Comparison of ENCODE assay signal across 1 cellular context in the genomic region with DNA sequence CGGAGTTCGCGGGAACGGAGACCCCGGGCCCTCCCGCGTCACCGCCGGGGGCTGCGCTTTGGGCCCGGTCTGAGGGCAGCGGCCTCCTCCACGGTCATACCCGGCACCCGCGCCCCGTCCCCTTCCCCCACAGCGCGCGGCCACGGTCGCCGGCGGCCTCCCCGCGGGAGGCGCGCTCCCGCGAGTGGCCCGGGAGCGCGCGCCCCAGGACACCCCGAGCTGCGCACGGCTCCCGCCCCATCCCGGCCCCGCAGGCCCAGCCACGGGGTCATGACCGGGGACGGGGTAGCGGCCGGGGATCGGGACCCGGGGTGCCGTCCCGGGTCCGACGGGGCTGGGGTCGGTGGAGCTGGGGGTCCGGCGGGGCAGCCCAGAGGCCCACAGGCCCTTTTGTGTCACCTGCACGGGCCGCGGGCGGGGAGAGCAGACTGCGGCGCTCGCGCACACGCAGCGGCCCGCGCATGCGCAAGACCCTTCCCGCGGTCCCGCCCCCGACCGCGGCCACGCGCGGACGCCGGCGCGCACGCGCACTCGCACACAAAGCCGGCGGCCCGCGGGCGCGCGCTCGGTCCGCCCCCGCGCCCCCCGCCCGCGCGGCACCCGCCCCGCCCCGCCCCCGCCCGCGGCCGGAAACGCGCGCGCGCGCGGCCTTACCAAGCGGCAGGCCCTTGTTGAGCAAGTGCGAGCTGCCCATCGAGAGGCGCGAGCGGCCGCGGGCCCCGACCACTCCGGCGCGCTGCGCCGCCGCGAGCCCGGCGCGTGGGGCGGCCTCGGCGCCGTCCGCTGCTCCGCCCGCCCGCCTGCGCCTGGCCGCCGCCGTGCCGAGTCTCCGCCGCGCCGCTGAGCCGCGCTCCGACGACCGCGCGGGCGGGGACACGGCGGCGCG.
TF ChIP-seq lines count a peak whose summit lies in the region.

A gene (minus strand): TSS at position 869 of the 886 bp plus-strand sequence. CDS start 7,799 bp downstream, outside the sequence.

TF ChIP-seq in SK-N-SH, 30 proteins besides CTCF, POLR2A, EP300 and RAD21:
- TF ChIP-seq ELF1 (IDR thresholded peaks at IDR 0.05) (no peak), POLR2AphosphoS5 (IDR thresholded peaks at IDR 0.05; ENCODE audit: low read depth, low read length) (peak; percentile 18; the same call in 1 of the 2 replicates), TAF1 (IDR thresholded peaks at IDR 0.05; ENCODE audit: borderline replicate concordance, low read depth, low read length) (0 out of 2 replicates have a peak, but pooled peaks have one; percentile 34), MXI1 (IDR thresholded peaks at IDR 0.05; ENCODE audit: low read depth, low read length) (no peak), NRF1 (IDR thresholded peaks at IDR 0.05; ENCODE audit: low read depth, low read length) (peak; percentile 89), FOXM1 (IDR thresholded peaks at IDR 0.05; ENCODE audit: low read depth) (no peak), CHD2 (IDR thresholded peaks at IDR 0.05; ENCODE audit: low read length, partially characterized antibody) (peak; percentile 5), NFIC (IDR thresholded peaks at IDR 0.05; ENCODE audit: borderline replicate concordance) (no peak)
- TF ChIP-seq, protein P1, sequence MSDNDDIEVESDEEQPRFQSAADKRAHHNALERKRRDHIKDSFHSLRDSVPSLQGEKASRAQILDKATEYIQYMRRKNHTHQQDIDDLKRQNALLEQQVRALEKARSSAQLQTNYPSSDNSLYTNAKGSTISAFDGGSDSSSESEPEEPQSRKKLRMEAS (IDR thresholded peaks at IDR 0.05; ENCODE audit: low read depth) = peak; percentile 7; the same call in 1 of the 2 replicates
